Comparison of ENCODE assay signal across 25 cellular contexts in genomic region chrX:20756585-20756984, GRCh38.
"Had no signal": no experiment of that assay in that cellular context is flagged by ENCODE, and none has a peak within 500 bp of the region (broad histone marks: within the 10 kb centered on the region; RNA-seq: fewer than 3 reads in every experiment).

No MANE protein-coding gene starts in this region.

- H3K27ac ChIP-seq: neutrophil, pancreas, psoas muscle, right lobe of liver, sigmoid colon, stomach, thoracic aorta, thyroid gland, tibial nerve, upper lobe of left lung, uterus had no signal

- H3K9me3 ChIP-seq: neutrophil, pancreas, psoas muscle, right lobe of liver, sigmoid colon, stomach, thoracic aorta, thyroid gland, tibial nerve, upper lobe of left lung, uterus had no signal

- H3K4me1 ChIP-seq: pancreas, psoas muscle, right lobe of liver, sigmoid colon, stomach, thyroid gland, tibial nerve, upper lobe of left lung, uterus had no signal

- ATAC-seq: naive thymus-derived CD8-positive, alpha-beta T cell; natural killer cell treated with Interleukin-12 subunit alpha and Interleukin-12 subunit beta and Interleukin-15 and Interleukin-18, amount 100 ng/mL, for 72 hours; pancreas; psoas muscle; right cardiac atrium; right lobe of liver; stimulated activated effector memory CD8-positive, alpha-beta T cell treated with anti-CD3 and anti-CD28 coated beads, Interleukin-12 subunit alpha, Interleukin-12 subunit beta, amount 100 ng/mL, for 72 hours; stimulated activated naive B cell treated with anti-CD40 and anti-IgM and Interleukin-4, amounts not matched to agents 10 μg/mL and 1 μg/mL and 100 μg/mL, for 72 hours had no signal

- H3K4me3 ChIP-seq: pancreas, psoas muscle, right lobe of liver, sigmoid colon, stomach, thoracic aorta, thyroid gland, tibial nerve, upper lobe of left lung, uterus had no signal

- DNase-seq: naive thymus-derived CD8-positive, alpha-beta T cell; nephron progenitor cell; nucleus accumbens; pancreas; psoas muscle; right cardiac atrium; right lobe of liver; sigmoid colon; small intestine; stimulated activated CD4-positive, alpha-beta T cell treated with anti-CD3 and anti-CD28 coated beads, Interleukin-15, amount 100 ng/mL, for 24 hours; stimulated activated CD4-positive, alpha-beta T cell treated with anti-CD3 and anti-CD28 coated beads, Interleukin-2, amount 100 ng/mL, for 24 hours; stimulated activated CD4-positive, alpha-beta T cell treated with anti-CD3 and anti-CD28 coated beads, Interleukin-2, amount 100 ng/mL, for 48 hours; stimulated activated CD4-positive, alpha-beta T cell treated with anti-CD3 and anti-CD28 coated beads, Interleukin-4, amount 100 ng/mL, for 24 hours; stimulated activated naive B cell treated with anti-CD40 and anti-IgM and Interleukin-4, amounts not matched to agents 10 μg/mL and 1 μg/mL and 100 μg/mL, for 72 hours; stimulated activated naive CD4-positive, alpha-beta T cell treated with Interleukin-2 at 50 U/mL for 16 hours; stomach; trophoblast cell; upper lobe of left lung; uterus had no signal

- H3K36me3 ChIP-seq: neutrophil, pancreas, right lobe of liver, sigmoid colon, stomach, thoracic aorta, thyroid gland, tibial nerve, upper lobe of left lung, uterus had no signal

- H3K27me3 ChIP-seq: neutrophil, right lobe of liver, sigmoid colon, stomach, thyroid gland, tibial nerve, upper lobe of left lung, uterus had no signal
